In the genomic region with DNA sequence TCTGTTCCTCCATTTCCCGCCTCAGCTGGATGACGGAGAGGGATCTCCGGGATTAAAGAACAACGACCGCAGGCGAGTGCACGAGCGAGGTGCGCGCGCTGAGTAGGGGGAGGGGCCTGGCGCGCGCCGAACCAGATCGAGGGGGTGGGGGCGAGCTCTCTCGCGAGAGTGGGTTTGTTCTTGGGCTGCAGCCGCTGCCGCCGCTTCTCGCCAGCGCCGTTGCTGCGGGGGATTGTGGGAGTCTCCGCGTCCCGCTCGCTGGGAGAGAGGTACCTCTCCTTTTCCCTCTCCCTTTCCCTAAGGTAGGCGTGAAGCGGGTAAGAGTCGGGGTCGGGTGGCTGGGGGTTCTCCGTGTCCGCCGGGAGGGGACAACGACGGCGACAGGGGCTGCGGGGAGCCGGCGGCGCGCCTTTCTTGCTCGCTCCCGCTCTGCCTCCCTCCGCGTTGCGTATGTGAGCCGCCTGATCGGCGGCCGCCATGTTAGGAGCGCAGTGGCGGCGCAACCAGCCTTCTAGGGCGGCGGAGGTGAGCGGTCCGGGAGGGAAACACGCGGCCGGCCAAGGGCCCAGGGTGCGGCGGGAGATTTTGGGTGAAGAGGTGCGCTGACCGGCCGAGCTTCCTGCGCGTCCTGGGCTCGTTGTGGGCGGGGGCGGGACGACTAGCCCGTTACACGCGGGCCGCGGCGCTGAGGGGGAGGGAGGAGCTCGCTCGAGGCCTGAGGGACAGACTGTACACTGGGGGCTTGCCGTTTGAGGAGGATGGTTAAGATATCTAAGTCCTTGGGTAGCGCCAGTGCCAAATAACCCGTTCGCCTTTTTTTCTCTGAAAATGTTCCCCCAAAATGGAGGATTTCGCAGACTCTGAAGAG, we compare ENCODE assay signal across 1 cellular context.
TF ChIP-seq lines count a peak whose summit lies in the region.

Gene MATR3, plus strand, starts transcription at position 237 of the 868 bp plus-strand sequence. CDS start 13,676 bp downstream, outside the sequence.

TF ChIP-seq in HepG2, 621 proteins besides CTCF, POLR2A, EP300 and RAD21 (continued from another document and continues in another):
- TF ChIP-seq, protein P1, sequence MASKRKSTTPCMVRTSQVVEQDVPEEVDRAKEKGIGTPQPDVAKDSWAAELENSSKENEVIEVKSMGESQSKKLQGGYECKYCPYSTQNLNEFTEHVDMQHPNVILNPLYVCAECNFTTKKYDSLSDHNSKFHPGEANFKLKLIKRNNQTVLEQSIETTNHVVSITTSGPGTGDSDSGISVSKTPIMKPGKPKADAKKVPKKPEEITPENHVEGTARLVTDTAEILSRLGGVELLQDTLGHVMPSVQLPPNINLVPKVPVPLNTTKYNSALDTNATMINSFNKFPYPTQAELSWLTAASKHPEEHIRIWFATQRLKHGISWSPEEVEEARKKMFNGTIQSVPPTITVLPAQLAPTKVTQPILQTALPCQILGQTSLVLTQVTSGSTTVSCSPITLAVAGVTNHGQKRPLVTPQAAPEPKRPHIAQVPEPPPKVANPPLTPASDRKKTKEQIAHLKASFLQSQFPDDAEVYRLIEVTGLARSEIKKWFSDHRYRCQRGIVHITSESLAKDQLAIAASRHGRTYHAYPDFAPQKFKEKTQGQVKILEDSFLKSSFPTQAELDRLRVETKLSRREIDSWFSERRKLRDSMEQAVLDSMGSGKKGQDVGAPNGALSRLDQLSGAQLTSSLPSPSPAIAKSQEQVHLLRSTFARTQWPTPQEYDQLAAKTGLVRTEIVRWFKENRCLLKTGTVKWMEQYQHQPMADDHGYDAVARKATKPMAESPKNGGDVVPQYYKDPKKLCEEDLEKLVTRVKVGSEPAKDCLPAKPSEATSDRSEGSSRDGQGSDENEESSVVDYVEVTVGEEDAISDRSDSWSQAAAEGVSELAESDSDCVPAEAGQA (IDR thresholded peaks at IDR 0.05; ENCODE audit: low read depth), result peak; percentile 54; the same call in 1 of the 2 replicates
- TF ChIP-seq, protein P1 (CRISPR knock-in tag; IDR thresholded peaks at IDR 0.05; ENCODE audit: borderline replicate concordance), result 0 out of 2 replicates have a peak, but pooled peaks have one; percentile 66
- TF ChIP-seq BRCA1 (CRISPR knock-in tag; IDR thresholded peaks at IDR 0.05) (0 out of 2 replicates have a peak, but pooled peaks have one; percentile 27), IRF2 (CRISPR knock-in tag; IDR thresholded peaks at IDR 0.05) (peak; percentile 84), ATF6 (CRISPR knock-in tag; conservative IDR thresholded peaks at IDR 0.05) (no peak), POLR2AphosphoS5 (IDR thresholded peaks at IDR 0.05; ENCODE audit: low read depth, low read length) (peak; percentile 95), RFX3 (CRISPR knock-in tag; IDR thresholded peaks at IDR 0.05) (no peak; the same call in 1 of the 2 replicates), ATM (IDR thresholded peaks at IDR 0.05; ENCODE audit: borderline replicate concordance) (no peak), PHF5A (CRISPR knock-in tag; IDR thresholded peaks at IDR 0.05; ENCODE audit: low read depth, unreplicated experiment) (peak; percentile 33), KLF16 (CRISPR knock-in tag; IDR thresholded peaks at IDR 0.05) (0 out of 4 replicates have a peak, but pooled peaks of 1 of the 2 experiments have one; percentile 39), ZNF777 (CRISPR knock-in tag; IDR thresholded peaks at IDR 0.05) (peak; percentile 71), TBL1XR1 (IDR thresholded peaks at IDR 0.05; ENCODE audit: borderline replicate concordance, low read length, partially characterized antibody) (no peak), ZNF619 (CRISPR knock-in tag; IDR thresholded peaks at IDR 0.05) (no peak), HDAC1 (CRISPR knock-in tag; IDR thresholded peaks at IDR 0.05) (peak; percentile 40)
- TF ChIP-seq, protein P2, sequence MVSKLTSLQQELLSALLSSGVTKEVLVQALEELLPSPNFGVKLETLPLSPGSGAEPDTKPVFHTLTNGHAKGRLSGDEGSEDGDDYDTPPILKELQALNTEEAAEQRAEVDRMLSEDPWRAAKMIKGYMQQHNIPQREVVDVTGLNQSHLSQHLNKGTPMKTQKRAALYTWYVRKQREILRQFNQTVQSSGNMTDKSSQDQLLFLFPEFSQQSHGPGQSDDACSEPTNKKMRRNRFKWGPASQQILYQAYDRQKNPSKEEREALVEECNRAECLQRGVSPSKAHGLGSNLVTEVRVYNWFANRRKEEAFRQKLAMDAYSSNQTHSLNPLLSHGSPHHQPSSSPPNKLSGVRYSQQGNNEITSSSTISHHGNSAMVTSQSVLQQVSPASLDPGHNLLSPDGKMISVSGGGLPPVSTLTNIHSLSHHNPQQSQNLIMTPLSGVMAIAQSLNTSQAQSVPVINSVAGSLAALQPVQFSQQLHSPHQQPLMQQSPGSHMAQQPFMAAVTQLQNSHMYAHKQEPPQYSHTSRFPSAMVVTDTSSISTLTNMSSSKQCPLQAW (CRISPR knock-in tag; IDR thresholded peaks at IDR 0.05), result peak; percentile 57
- TF ChIP-seq, protein P3, sequence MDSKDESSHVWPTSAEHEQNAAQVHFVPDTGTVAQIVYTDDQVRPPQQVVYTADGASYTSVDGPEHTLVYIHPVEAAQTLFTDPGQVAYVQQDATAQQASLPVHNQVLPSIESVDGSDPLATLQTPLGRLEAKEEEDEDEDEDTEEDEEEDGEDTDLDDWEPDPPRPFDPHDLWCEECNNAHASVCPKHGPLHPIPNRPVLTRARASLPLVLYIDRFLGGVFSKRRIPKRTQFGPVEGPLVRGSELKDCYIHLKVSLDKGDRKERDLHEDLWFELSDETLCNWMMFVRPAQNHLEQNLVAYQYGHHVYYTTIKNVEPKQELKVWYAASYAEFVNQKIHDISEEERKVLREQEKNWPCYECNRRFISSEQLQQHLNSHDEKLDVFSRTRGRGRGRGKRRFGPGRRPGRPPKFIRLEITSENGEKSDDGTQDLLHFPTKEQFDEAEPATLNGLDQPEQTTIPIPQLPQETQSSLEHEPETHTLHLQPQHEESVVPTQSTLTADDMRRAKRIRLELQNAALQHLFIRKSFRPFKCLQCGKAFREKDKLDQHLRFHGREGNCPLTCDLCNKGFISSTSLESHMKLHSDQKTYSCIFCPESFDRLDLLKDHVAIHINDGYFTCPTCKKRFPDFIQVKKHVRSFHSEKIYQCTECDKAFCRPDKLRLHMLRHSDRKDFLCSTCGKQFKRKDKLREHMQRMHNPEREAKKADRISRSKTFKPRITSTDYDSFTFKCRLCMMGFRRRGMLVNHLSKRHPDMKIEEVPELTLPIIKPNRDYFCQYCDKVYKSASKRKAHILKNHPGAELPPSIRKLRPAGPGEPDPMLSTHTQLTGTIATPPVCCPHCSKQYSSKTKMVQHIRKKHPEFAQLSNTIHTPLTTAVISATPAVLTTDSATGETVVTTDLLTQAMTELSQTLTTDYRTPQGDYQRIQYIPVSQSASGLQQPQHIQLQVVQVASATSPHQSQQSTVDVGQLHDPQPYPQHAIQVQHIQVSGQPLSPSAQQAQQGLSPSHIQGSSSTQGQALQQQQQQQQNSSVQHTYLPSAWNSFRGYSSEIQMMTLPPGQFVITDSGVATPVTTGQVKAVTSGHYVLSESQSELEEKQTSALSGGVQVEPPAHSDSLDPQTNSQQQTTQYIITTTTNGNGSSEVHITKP (CRISPR knock-in tag; IDR thresholded peaks at IDR 0.05; ENCODE audit: low read depth), result peak; percentile 64; the same call in 1 of the 2 replicates
- TF ChIP-seq, protein P4, sequence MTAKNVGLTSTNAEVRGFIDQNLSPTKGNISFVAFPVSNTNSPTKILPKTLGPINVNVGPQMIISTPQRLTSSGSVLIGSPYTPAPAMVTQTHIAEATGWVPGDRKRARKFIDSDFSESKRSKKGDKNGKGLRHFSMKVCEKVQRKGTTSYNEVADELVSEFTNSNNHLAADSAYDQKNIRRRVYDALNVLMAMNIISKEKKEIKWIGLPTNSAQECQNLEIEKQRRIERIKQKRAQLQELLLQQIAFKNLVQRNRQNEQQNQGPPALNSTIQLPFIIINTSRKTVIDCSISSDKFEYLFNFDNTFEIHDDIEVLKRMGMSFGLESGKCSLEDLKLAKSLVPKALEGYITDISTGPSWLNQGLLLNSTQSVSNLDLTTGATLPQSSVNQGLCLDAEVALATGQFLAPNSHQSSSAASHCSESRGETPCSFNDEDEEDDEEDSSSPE (CRISPR knock-in tag; IDR thresholded peaks at IDR 0.05), result peak; percentile 90
- TF ChIP-seq, protein P5, sequence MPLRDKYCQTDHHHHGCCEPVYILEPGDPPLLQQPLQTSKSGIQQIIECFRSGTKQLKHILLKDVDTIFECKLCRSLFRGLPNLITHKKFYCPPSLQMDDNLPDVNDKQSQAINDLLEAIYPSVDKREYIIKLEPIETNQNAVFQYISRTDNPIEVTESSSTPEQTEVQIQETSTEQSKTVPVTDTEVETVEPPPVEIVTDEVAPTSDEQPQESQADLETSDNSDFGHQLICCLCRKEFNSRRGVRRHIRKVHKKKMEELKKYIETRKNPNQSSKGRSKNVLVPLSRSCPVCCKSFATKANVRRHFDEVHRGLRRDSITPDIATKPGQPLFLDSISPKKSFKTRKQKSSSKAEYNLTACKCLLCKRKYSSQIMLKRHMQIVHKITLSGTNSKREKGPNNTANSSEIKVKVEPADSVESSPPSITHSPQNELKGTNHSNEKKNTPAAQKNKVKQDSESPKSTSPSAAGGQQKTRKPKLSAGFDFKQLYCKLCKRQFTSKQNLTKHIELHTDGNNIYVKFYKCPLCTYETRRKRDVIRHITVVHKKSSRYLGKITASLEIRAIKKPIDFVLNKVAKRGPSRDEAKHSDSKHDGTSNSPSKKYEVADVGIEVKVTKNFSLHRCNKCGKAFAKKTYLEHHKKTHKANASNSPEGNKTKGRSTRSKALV (CRISPR knock-in tag; IDR thresholded peaks at IDR 0.05), result peak; percentile 66; the same call in 1 of the 2 replicates
- TF ChIP-seq, protein P6, sequence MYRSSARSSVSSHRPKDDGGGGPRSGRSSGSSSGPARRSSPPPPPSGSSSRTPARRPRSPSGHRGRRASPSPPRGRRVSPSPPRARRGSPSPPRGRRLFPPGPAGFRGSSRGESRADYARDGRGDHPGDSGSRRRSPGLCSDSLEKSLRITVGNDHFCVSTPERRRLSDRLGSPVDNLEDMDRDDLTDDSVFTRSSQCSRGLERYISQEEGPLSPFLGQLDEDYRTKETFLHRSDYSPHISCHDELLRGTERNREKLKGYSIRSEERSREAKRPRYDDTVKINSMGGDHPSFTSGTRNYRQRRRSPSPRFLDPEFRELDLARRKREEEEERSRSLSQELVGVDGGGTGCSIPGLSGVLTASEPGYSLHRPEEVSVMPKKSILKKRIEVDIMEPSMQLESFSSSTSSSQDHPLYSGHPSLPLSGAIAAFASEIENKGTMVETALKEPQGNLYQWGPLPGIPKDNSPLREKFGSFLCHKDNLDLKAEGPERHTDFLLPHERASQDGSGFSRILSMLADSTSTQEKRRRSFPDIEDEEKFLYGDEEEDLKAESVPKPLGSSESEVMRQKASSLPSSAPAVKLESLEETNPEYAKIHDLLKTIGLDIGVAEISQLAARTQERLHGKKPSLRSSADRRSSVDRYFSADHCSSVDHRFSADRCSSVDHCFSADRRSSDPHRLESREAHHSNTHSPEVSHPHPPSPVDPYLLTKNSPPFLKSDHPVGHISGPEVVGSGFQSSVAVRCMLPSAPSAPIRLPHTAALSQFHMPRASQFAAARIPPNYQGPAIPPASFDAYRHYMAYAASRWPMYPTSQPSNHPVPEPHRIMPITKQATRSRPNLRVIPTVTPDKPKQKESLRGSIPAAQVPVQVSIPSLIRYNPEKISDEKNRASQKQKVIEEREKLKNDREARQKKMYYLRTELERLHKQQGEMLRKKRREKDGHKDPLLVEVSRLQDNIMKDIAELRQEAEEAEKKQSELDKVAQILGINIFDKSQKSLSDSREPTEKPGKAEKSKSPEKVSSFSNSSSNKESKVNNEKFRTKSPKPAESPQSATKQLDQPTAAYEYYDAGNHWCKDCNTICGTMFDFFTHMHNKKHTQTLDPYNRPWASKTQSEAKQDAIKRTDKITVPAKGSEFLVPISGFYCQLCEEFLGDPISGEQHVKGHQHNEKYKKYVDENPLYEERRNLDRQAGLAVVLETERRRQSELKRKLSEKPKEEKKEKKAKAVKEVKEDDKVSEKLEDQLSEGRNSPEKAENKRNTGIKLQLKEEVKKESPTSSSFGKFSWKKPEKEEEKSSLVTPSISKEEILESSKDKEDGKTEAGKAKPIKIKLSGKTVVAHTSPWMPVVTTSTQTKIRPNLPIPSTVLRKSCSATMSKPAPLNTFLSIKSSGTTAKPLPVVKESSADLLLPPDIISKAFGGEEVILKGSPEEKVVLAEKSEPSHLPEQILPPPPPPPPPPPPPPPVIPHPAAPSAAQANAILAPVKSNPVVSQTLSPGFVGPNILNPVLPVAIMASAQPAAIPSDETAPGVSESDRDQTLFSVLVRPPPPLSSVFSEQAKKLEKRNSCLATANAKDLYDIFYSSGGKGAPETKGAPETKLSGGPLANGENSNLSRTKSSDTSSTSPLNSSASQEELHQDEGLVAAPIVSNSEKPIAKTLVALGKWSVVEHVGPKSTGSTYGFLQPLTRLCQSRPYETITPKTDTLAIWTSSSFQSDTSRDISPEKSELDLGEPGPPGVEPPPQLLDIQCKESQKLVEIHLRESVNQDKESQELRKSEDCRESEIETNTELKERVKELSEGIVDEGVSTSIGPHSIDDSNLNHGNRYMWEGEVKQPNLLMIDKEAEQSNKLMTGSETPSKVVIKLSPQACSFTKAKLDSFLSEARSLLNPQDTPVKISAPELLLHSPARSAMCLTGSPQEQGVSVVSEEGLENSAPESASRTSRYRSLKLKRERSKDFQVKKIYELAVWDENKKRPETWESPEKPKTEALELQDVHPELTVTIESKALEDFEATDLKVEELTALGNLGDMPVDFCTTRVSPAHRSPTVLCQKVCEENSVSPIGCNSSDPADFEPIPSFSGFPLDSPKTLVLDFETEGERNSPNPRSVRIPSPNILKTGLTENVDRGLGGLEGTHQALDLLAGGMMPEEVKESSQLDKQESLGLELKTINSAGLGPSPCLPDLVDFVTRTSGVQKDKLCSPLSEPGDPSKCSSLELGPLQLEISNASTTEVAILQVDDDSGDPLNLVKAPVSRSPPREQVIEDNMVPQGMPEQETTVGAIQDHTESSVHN (CRISPR knock-in tag; IDR thresholded peaks at IDR 0.05), result no peak
